13 cellular contexts compared by ENCODE assay signal in genomic region chr3:156749244-156749643, GRCh38.
A peak's percentile ranks its signal among the peaks of the same experiment; 100 is the strongest.
DNase-seq lines count a peak whose midpoint lies in the region; ATAC-seq and TF ChIP-seq lines count a peak whose summit lies in the region.
"Had no signal": no experiment of that assay in that cellular context is flagged by ENCODE, and none has a peak within 500 bp of the region (broad histone marks: within the 10 kb centered on the region; RNA-seq: fewer than 3 reads in every experiment).

No MANE protein-coding gene starts in this region.

- H3K4me1 ChIP-seq in HCT116 (ENCODE audit: control insufficient read depth in 1 of 2, insufficient read depth in 2 of 2, low read length in 2 of 2) (no peaks in the 10 kb centered on the region; a peak in 1 of 4 replicates), esophagus muscularis mucosa (peaks cover 0 to 11% (median 6%) of the 10 kb centered on the region in 4 donors), A673 (ENCODE audit: insufficient read depth, low read length, poor library complexity, severe bottlenecking) (peaks cover 31% of the 10 kb centered on the region)

- CTCF ChIA-PET in HCT116 (lab: Charles Lee) = no interaction called here
- CTCF ChIA-PET in activated naive CD4-positive, alpha-beta T cell treated with anti-CD3 and anti-CD28 coated beads, Interleukin-2, amount 10 ng/mL, durations not matched to agents 7 days and 5 days (lab: Charles Lee) = no interaction called here
- CTCF ChIA-PET in A673 (lab: Charles Lee) = no interaction called here

- peaks cover 63% of the 10 kb centered on the region for H3K4me1 Mint-ChIP-seq in osteocyte (ENCODE audit: unreplicated experiment)
- no peaks in the 10 kb centered on the region for H3K4me1 Mint-ChIP-seq in activated naive CD4-positive, alpha-beta T cell treated with anti-CD3 and anti-CD28 coated beads, Interleukin-2, amount 10 ng/mL, durations not matched to agents 7 days and 5 days
- H3K4me1 Mint-ChIP-seq: CD8-positive, alpha-beta memory T cell had no signal

- WGBS in esophagus muscularis mucosa = 76% methylated on average over 5 of the region's 5 CpGs

- H3K9me2 ChIP-seq in HCT116 (ENCODE audit: insufficient read depth) = no peaks in the 10 kb centered on the region

- H3K4me2 ChIP-seq in HCT116 (ENCODE audit: low read length) = no peak overlapping the region

- RAD21 ChIA-PET in HCT116 (lab: Charles Lee; ENCODE audit: low non-redundant PET in 1 of 2, low total read pairs in 2 of 2, uncharacterized antibody in 2 of 2, unreplicated experiment in 2 of 2) = no interaction called here

- TF ChIP-seq EP300 in esophagus muscularis mucosa (IDR thresholded peaks at IDR 0.05) = no peak

- ATAC-seq in HCT116 = no peak
- ATAC-seq in GM18502 (IDR thresholded peaks at IDR 0.05; ENCODE audit: poor library complexity, unreplicated experiment) = no peak
- ATAC-seq: Right ventricle myocardium inferior had no signal

- H3K27me3 ChIP-seq in HCT116 (ENCODE audit: insufficient read depth, low read length) (no peaks in the 10 kb centered on the region), esophagus muscularis mucosa (no peaks in the 10 kb centered on the region), A673 (replicated peaks; ENCODE audit: insufficient read depth, low read depth, low read length, poor library complexity) (no peaks in the 10 kb centered on the region)

- TF ChIP-seq POLR2A in HCT116 (IDR thresholded peaks at IDR 0.05; ENCODE audit: borderline replicate concordance, extremely low read depth, insufficient read depth, insufficient read length) (no peak), esophagus muscularis mucosa (IDR thresholded peaks at IDR 0.05; ENCODE audit: low read depth) (no peak)

- TF ChIP-seq CTCF in HCT116 (IDR thresholded peaks at IDR 0.05 in 2 of 3, conservative IDR thresholded peaks at IDR 0.05 in 1 of 3; ENCODE audit: borderline replicate concordance in 1 of 3, insufficient read depth in 1 of 3, low read depth in 2 of 3, low read length in 2 of 3) (no peak), esophagus muscularis mucosa (IDR thresholded peaks at IDR 0.05) (no peak), osteocyte (IDR thresholded peaks at IDR 0.05) (no peak), A673 (conservative IDR thresholded peaks at IDR 0.05; ENCODE audit: low read depth, low read length) (no peak)

- H3K27ac Mint-ChIP-seq in osteocyte (ENCODE audit: unreplicated experiment) = peak overlapping the region; percentile 99
- no peak overlapping the region for H3K27ac Mint-ChIP-seq in activated naive CD4-positive, alpha-beta T cell treated with anti-CD3 and anti-CD28 coated beads, Interleukin-2, amount 10 ng/mL, durations not matched to agents 7 days and 5 days
- H3K27ac Mint-ChIP-seq: activated naive CD8-positive, alpha-beta T cell; CD8-positive, alpha-beta memory T cell had no signal

- H3K27me3 Mint-ChIP-seq in osteocyte (ENCODE audit: unreplicated experiment) = no peaks in the 10 kb centered on the region
- H3K27me3 Mint-ChIP-seq in activated naive CD4-positive, alpha-beta T cell treated with anti-CD3 and anti-CD28 coated beads, Interleukin-2, amount 10 ng/mL, durations not matched to agents 7 days and 5 days = peaks cover 32% of the 10 kb centered on the region

- POLR2A ChIA-PET in HCT116 (lab: Charles Lee) (no interaction called here), A673 (lab: Charles Lee; ENCODE audit: low non-redundant PET) (no interaction called here)

- peak overlapping the region; percentile 50 for H3K4me3 Mint-ChIP-seq in osteocyte (ENCODE audit: unreplicated experiment)
- H3K4me3 Mint-ChIP-seq in activated naive CD4-positive, alpha-beta T cell treated with anti-CD3 and anti-CD28 coated beads, Interleukin-2, amount 10 ng/mL, durations not matched to agents 7 days and 5 days = no peak overlapping the region
- H3K4me3 Mint-ChIP-seq: activated naive CD8-positive, alpha-beta T cell; CD8-positive, alpha-beta memory T cell had no signal

- H3K27ac ChIP-seq in HCT116 (ENCODE audit: low read depth, low read length) (no peak overlapping the region), esophagus muscularis mucosa (replicated peaks in 1 of 4) (no peak overlapping the region), A673 (ENCODE audit: low read depth, low read length, poor library complexity, severe bottlenecking) (no peak overlapping the region)
- H3K27ac ChIP-seq: thoracic aorta had no signal

- TF ChIP-seq RAD21 in HCT116 (IDR thresholded peaks at IDR 0.05; ENCODE audit: low read depth) = no peak

- BruUV-seq in HCT116 (replicated peaks; lab: Mats Ljungman, UMichigan) = TSS peak; percentile 18
- BruUV-seq in A673 (replicated peaks; lab: Mats Ljungman, UMichigan) = no TSS peak

- DNase-seq in HCT116 (ENCODE audit: low read depth, low spot score) = no peak
- DNase-seq in NCI-H2196 (lab: John Stamatoyannopoulos, UW; ENCODE audit: unreplicated experiment) = peak; percentile 51
- DNase-seq in esophagus muscularis mucosa (ENCODE audit: extremely low spot score) = peak; percentile 60
- no peak for DNase-seq in osteocyte (ENCODE audit: extremely low spot score, unreplicated experiment)
- DNase-seq in activated naive CD4-positive, alpha-beta T cell treated with anti-CD3 and anti-CD28 coated beads, Interleukin-2, amount 10 ng/mL, durations not matched to agents 7 days and 5 days = no peak
- DNase-seq in A673 (ENCODE audit: low spot score) = no peak
- no peak for DNase-seq in NCI-H1417 treated with DMSO at 0.1 percent for 48 hours (lab: John Stamatoyannopoulos, UW)
- DNase-seq: CD8-positive, alpha-beta memory T cell; NCI-H510A treated with DMSO at 0.1 percent for 48 hours had no signal

- H3K9me3 ChIP-seq in HCT116 (ENCODE audit: control insufficient read depth in 1 of 2, insufficient read depth in 1 of 2, low read depth in 1 of 2, low read length in 2 of 2) (peaks cover 0 to 14% of the 10 kb centered on the region in 2 experiments; a peak in 1 of 4 replicates), esophagus muscularis mucosa (no peaks in the 10 kb centered on the region), A673 (ENCODE audit: low read depth, low read length, poor library complexity, severe bottlenecking) (peaks cover 12% of the 10 kb centered on the region)
- H3K9me3 ChIP-seq: thoracic aorta had no signal

- no peak overlapping the region for H3K9ac ChIP-seq in HCT116 (ENCODE audit: low read length)

- no peaks in the 10 kb centered on the region for H3K79me2 ChIP-seq in HCT116 (ENCODE audit: insufficient read depth, low read length)

- H3K4me3 ChIP-seq in HCT116 (replicated peaks in 1 of 2; ENCODE audit: low read depth in 1 of 2, low read length in 2 of 2) (no peak overlapping the region), esophagus muscularis mucosa (no peak overlapping the region), A673 (ENCODE audit: low read depth, low read length, poor library complexity, severe bottlenecking) (no peak overlapping the region)
- H3K4me3 ChIP-seq: thoracic aorta had no signal

- peaks cover 4% of the 10 kb centered on the region for H3K9me3 Mint-ChIP-seq in osteocyte (ENCODE audit: unreplicated experiment)
- peaks cover 13% of the 10 kb centered on the region for H3K9me3 Mint-ChIP-seq in activated naive CD4-positive, alpha-beta T cell treated with anti-CD3 and anti-CD28 coated beads, Interleukin-2, amount 10 ng/mL, durations not matched to agents 7 days and 5 days

- intact Hi-C loops in HCT116 (cut with micrococcal nuclease) = no loop called here
- intact Hi-C loops in esophagus muscularis mucosa (cut with DNase I) = no loop called here
- intact Hi-C loops in A673 (cut with micrococcal nuclease; ENCODE audit: unreplicated experiment) = no loop called here

- H3K36me3 ChIP-seq in HCT116 (ENCODE audit: control insufficient read depth in 1 of 2, insufficient read depth in 2 of 2, low read length in 2 of 2) (no peaks in the 10 kb centered on the region), esophagus muscularis mucosa (no peaks in the 10 kb centered on the region), A673 (ENCODE audit: insufficient read depth, low read length, poor library complexity, severe bottlenecking) (no peaks in the 10 kb centered on the region)
- H3K36me3 ChIP-seq: thoracic aorta had no signal

- H3K36me3 Mint-ChIP-seq in osteocyte (ENCODE audit: unreplicated experiment) = peaks cover 4% of the 10 kb centered on the region
- peaks cover 13% of the 10 kb centered on the region for H3K36me3 Mint-ChIP-seq in activated naive CD4-positive, alpha-beta T cell treated with anti-CD3 and anti-CD28 coated beads, Interleukin-2, amount 10 ng/mL, durations not matched to agents 7 days and 5 days

- no peaks in the 10 kb centered on the region for H4K20me1 ChIP-seq in HCT116 (ENCODE audit: insufficient read depth)

- no peak overlapping the region for H2AFZ ChIP-seq in HCT116 (ENCODE audit: low read depth, low read length, poor library complexity, severe bottlenecking)

TF ChIP-seq in HCT116, 20 proteins besides CTCF, POLR2A, EP300 and RAD21:
- TF ChIP-seq TCF7L2 (IDR thresholded peaks at IDR 0.05; ENCODE audit: borderline replicate concordance, extremely low read depth, insufficient read depth, insufficient read length) (no peak), ZNF274 (IDR thresholded peaks at IDR 0.05; ENCODE audit: low read depth, low read length) (no peak), EZH2 (IDR thresholded peaks at IDR 0.05) (no peak), POLR2AphosphoS5 (IDR thresholded peaks at IDR 0.05; ENCODE audit: low read depth, low read length) (no peak), ZFX (IDR thresholded peaks at IDR 0.05) (no peak), CEBPB (IDR thresholded peaks at IDR 0.05; ENCODE audit: low read depth) (no peak)

Comparison
In these comparisons a context has a peak if more than half of its experiments do, and no peak if none do; other contexts are left out.
1. DNase-seq: peak in NCI-H2196 (single experiment) and esophagus muscularis mucosa (single experiment); none in HCT116 (single experiment), osteocyte (single experiment), activated naive CD4-positive, alpha-beta T cell treated with anti-CD3 and anti-CD28 coated beads, Interleukin-2, amount 10 ng/mL, durations not matched to agents 7 days and 5 days (single experiment), A673 (single experiment) and NCI-H1417 treated with DMSO at 0.1 percent for 48 hours (single experiment).